In genomic region chr14:51219473-51220448, GRCh38 we compare ENCODE assay signal across 8 cellular contexts. TPM values are rescaled to one million over a fixed set of nuclear protein-coding genes. Genes with fewer than 3 reads are reported as not detected.
A peak's percentile ranks its signal among the peaks of the same experiment; 100 is the strongest.
DNase-seq lines count a peak whose midpoint lies in the region; ATAC-seq and TF ChIP-seq lines count a peak whose summit lies in the region.

No MANE protein-coding gene starts in this region.

- TF ChIP-seq CTCF in fibroblast of the aortic adventitia (IDR thresholded peaks at IDR 0.05; ENCODE audit: insufficient read depth, low read length) (peak; percentile 70), thoracic aorta (IDR thresholded peaks at IDR 0.05) (peak; percentile 52), suprapubic skin (IDR thresholded peaks at IDR 0.05) (peak in 1 of 2 donors; percentile 41)

- no peaks in the 10 kb centered on the region for H3K9me3 ChIP-seq in GM23248 (ENCODE audit: low read depth)
- H3K9me3 ChIP-seq in thoracic aorta = no peaks in the 10 kb centered on the region
- no peaks in the 10 kb centered on the region for H3K9me3 ChIP-seq in suprapubic skin

- WGBS in GM23248 (ENCODE audit: low coverage in 1 of 2, low lambda C conversion rate in 2 of 2, missing lambda C conversion rate in 2 of 2), 2 experiments = 57 to 59% methylated on average over 5 to 7 of the region's 7 CpGs
- WGBS in suprapubic skin = 62% methylated on average over 7 of the region's 7 CpGs

- TF ChIP-seq POLR2A in suprapubic skin (IDR thresholded peaks at IDR 0.05) = no peak

- no peak for TF ChIP-seq EP300 in suprapubic skin (IDR thresholded peaks at IDR 0.05)

- H3K4me1 ChIP-seq in GM23248 (ENCODE audit: insufficient read depth) (peaks cover 8% of the 10 kb centered on the region), thoracic aorta (ENCODE audit: control insufficient read depth in 1 of 2, low read depth in 2 of 2) (no peaks in the 10 kb centered on the region), suprapubic skin (no peaks in the 10 kb centered on the region)

- H2AFZ ChIP-seq in GM23248 = no peak overlapping the region

- H3K79me2 ChIP-seq in GM23248 (ENCODE audit: insufficient read depth) = no peaks in the 10 kb centered on the region

- 0 out of 2 replicates have a peak, but pooled peaks cover 7% of the 10 kb centered on the region for H3K27me3 ChIP-seq in GM23248 (replicated peaks; ENCODE audit: insufficient read depth)
- H3K27me3 ChIP-seq in thoracic aorta (replicated peaks; ENCODE audit: insufficient read depth) = no peaks in the 10 kb centered on the region
- H3K27me3 ChIP-seq in suprapubic skin = no peaks in the 10 kb centered on the region

- DNase-seq in AG08395 (ENCODE audit: low spot score) (peak; percentile 44), GM23248 (peak; percentile 70), OCI-M2 (lab: John Stamatoyannopoulos, UW; ENCODE audit: unreplicated experiment) (peak; percentile 61), fibroblast of the aortic adventitia (ENCODE audit: low read depth) (peak; percentile 75), thoracic aorta (ENCODE audit: low spot score) (no peak), ureter (ENCODE audit: low spot score) (no peak), suprapubic skin (ENCODE audit: low spot score in 2 of 2) (no peak)

- no peaks in the 10 kb centered on the region for H3K9me2 ChIP-seq in GM23248 (ENCODE audit: insufficient read depth)

- peaks cover 12% of the 10 kb centered on the region for H3F3A ChIP-seq in GM23248 (ENCODE audit: insufficient read depth)

- H3K9ac ChIP-seq in GM23248 = no peak overlapping the region

- H4K20me1 ChIP-seq in GM23248 (ENCODE audit: insufficient read depth) = no peaks in the 10 kb centered on the region

- no peak for ATAC-seq in thoracic aorta (ENCODE audit: insufficient number of reproducible peaks, low FRiP score, low read depth)
- no peak for ATAC-seq in GM19023 (IDR thresholded peaks at IDR 0.05; ENCODE audit: unreplicated experiment)

- H3K36me3 ChIP-seq in GM23248 (ENCODE audit: low read depth) (no peaks in the 10 kb centered on the region), thoracic aorta (no peaks in the 10 kb centered on the region), suprapubic skin (no peaks in the 10 kb centered on the region)

- H3K4me2 ChIP-seq in GM23248 (ENCODE audit: unreplicated experiment) = no peak overlapping the region

- no peak overlapping the region for H3K4me3 ChIP-seq in GM23248
- H3K4me3 ChIP-seq in fibroblast of the aortic adventitia (ENCODE audit: low read depth, low read length) = no peak overlapping the region
- H3K4me3 ChIP-seq in thoracic aorta = no peak overlapping the region
- no peak overlapping the region for H3K4me3 ChIP-seq in suprapubic skin

- H3K27ac ChIP-seq in GM23248 = no peak overlapping the region
- no peak overlapping the region for H3K27ac ChIP-seq in thoracic aorta
- H3K27ac ChIP-seq in suprapubic skin = no peak overlapping the region

- in situ Hi-C loops in GM23248 (cut with MboI) = loop anchor here (25.0 kb wide), 1 partner anchor 607 kb away; no protein-coding TSS in a partner anchor

RNA-seq across cellular contexts. Expression of gene TMX1, which starts 20.3 kb away (rescaled TPM):
- total RNA-seq in GM23248 (2014; rRNA removed; shearing (Covaris generic)) = 54.8 and 55.8 TPM in 2 replicates
- polyA plus RNA-seq in GM23248 (2016; fragmentation: Nextera tagmentation; extraction: Ambion mirVana) = 67.9 and 74.1 TPM in 2 replicates
- 48.5 and 66.0 TPM in 2 replicates for total RNA-seq in fibroblast of the aortic adventitia (ENCODE audit: low replicate concordance)
- 10 to 100 TPM; 25.6 to 34.6 TPM for total RNA-seq in thoracic aorta
- 26.2 TPM for total RNA-seq in ureter
- total RNA-seq in suprapubic skin = 10 to 100 TPM; 17.1 to 33.0 (median 21.8) TPM

Comparison
In these comparisons a context has a peak if more than half of its experiments do, and no peak if none do; other contexts are left out.
1. DNase-seq: peak in AG08395 (single experiment), GM23248 (single experiment), OCI-M2 (single experiment) and fibroblast of the aortic adventitia (single experiment); none in thoracic aorta (single experiment), ureter (single experiment) and suprapubic skin (0 of 2).